ENCODE assay signal across 11 cellular contexts in genomic region chr3:153285982-153286381, GRCh38.
A peak's percentile ranks its signal among the peaks of the same experiment; 100 is the strongest.
DNase-seq lines count a peak whose midpoint lies in the region; ATAC-seq, FAIRE-seq and TF ChIP-seq lines count a peak whose summit lies in the region.
"Had no signal": no experiment of that assay in that cellular context is flagged by ENCODE, and none has a peak within 500 bp of the region (broad histone marks: within the 10 kb centered on the region; RNA-seq: fewer than 3 reads in every experiment).

No MANE protein-coding gene starts in this region.

- H3K27me3 ChIP-seq in ACC112 (ENCODE audit: insufficient read depth, low read length) (no peaks in the 10 kb centered on the region), GM23248 (replicated peaks; ENCODE audit: insufficient read depth) (no peaks in the 10 kb centered on the region), K562 (ENCODE audit: control insufficient read depth in 2 of 2, insufficient read depth in 2 of 2, low read length in 2 of 2) (no peaks in the 10 kb centered on the region), muscle layer of duodenum (ENCODE audit: low read depth, low read length) (no peaks in the 10 kb centered on the region)
- H3K27me3 ChIP-seq: BLaER1 treated with 17β-estradiol and CSF1 and Interleukin-3, amounts not matched to agents 10 nM and 100 nM had no signal

- H3K4me3 ChIP-seq in ACC112 (ENCODE audit: low read depth, low read length) (no peak overlapping the region), GM23248 (no peak overlapping the region), K562 (no peak overlapping the region), muscle layer of duodenum (ENCODE audit: low read depth in 1 of 2, low read length in 2 of 2) (no peak overlapping the region)
- H3K4me3 ChIP-seq: BLaER1 treated with 17β-estradiol and CSF1 and Interleukin-3, amounts not matched to agents 10 nM and 100 nM had no signal

- no peaks in the 10 kb centered on the region for H4K20me1 ChIP-seq in GM23248 (ENCODE audit: insufficient read depth)
- no peaks in the 10 kb centered on the region for H4K20me1 ChIP-seq in K562 (replicated peaks; ENCODE audit: control insufficient read depth, insufficient read depth, low read length)
- H4K20me1 ChIP-seq: BLaER1 treated with 17β-estradiol and CSF1 and Interleukin-3, amounts not matched to agents 10 nM and 100 nM had no signal

- in situ Hi-C loops in GM23248 (cut with MboI): loop anchor here (10.0 to 25.0 kb wide), 2 partner anchors 121 to 249 kb away; partner anchors contain the start of gene RAP2B
- in situ Hi-C loops in K562 (cut with MboI): loop anchor here (25.0 kb wide), 1 partner anchor 249 kb away; no protein-coding TSS in a partner anchor

- DNase-seq in GM23248: no peak
- no peak for DNase-seq in K562 (ENCODE audit: extremely low read depth in 1 of 4, low spot score in 3 of 4)
- DNase-seq in erythroblast (lab: John Stamatoyannopoulos, UW): no peak
- DNase-seq in GM10248 (ENCODE audit: extremely low spot score): no peak
- DNase-seq: NCI-H1694 treated with DMSO at 0.1 percent for 48 hours, T-helper 2 cell had no signal

- no peak for TF ChIP-seq EP300 in K562 (IDR thresholded peaks at IDR 0.05; ENCODE audit: low read length)

- no peak for TF ChIP-seq CTCF in K562 (IDR thresholded peaks at IDR 0.05 in 2 of 3, conservative IDR thresholded peaks at IDR 0.05 in 1 of 3; ENCODE audit: insufficient read depth in 2 of 3, low read depth in 1 of 3, low read length in 3 of 3)
- no peak for TF ChIP-seq CTCF in GM10248 (IDR thresholded peaks at IDR 0.05; ENCODE audit: control extremely low read depth, extremely low read depth, low read depth, missing control alignments)

- no peaks in the 10 kb centered on the region for H3K79me2 ChIP-seq in ACC112 (ENCODE audit: control insufficient read depth, insufficient read depth, low read length, unreplicated experiment)
- H3K79me2 ChIP-seq in GM23248 (ENCODE audit: insufficient read depth): no peaks in the 10 kb centered on the region
- no peaks in the 10 kb centered on the region for H3K79me2 ChIP-seq in K562 (ENCODE audit: control insufficient read depth, insufficient read depth, low read length)

- H3K9me3 ChIP-seq in GM23248 (ENCODE audit: low read depth) (no peaks in the 10 kb centered on the region), K562 (replicated peaks; ENCODE audit: control insufficient read depth, insufficient read depth, low read depth, low read length) (no peaks in the 10 kb centered on the region), muscle layer of duodenum (ENCODE audit: control insufficient read depth in 1 of 2, low read length in 2 of 2) (no peaks in the 10 kb centered on the region)

- WGBS in GM23248 (ENCODE audit: low coverage in 1 of 2, low lambda C conversion rate in 2 of 2, missing lambda C conversion rate in 2 of 2), 2 experiments: 88 to 90% methylated on average over 2 of the region's 2 CpGs
- WGBS in K562 (ENCODE audit: insufficient coverage, low coverage, missing lambda C conversion rate): 42% methylated on average over 2 of the region's 2 CpGs

- intact Hi-C loops in K562 (cut with micrococcal nuclease): no loop called here

- no peak overlapping the region for H3K4me2 ChIP-seq in GM23248 (ENCODE audit: unreplicated experiment)
- H3K4me2 ChIP-seq in K562 (ENCODE audit: insufficient read depth, low read length): no peak overlapping the region

- TF ChIP-seq RAD21 in K562 (CRISPR knock-in tag; conservative IDR thresholded peaks at IDR 0.05 in 1 of 2, IDR thresholded peaks at IDR 0.05 in 1 of 2): no peak

- peaks cover 20% of the 10 kb centered on the region for H3F3A ChIP-seq in GM23248 (ENCODE audit: insufficient read depth)

- no peak for FAIRE-seq in K562 (lab: Jason Lieb, UNC)

- H3K9me1 ChIP-seq in K562 (ENCODE audit: control insufficient read depth, insufficient read depth, low read length): no peaks in the 10 kb centered on the region

- H3K27ac ChIP-seq in ACC112 (ENCODE audit: low read depth, low read length) (peak overlapping the region; percentile 76; the same call in 1 of the 2 replicates), GM23248 (no peak overlapping the region), K562 (ENCODE audit: extremely low read depth, low read depth, low read length) (no peak overlapping the region; the same call in 2 of the 3 replicates), muscle layer of duodenum (ENCODE audit: low read length) (peak overlapping the region; percentile 27)

- H3K9me2 ChIP-seq in GM23248 (ENCODE audit: insufficient read depth): no peaks in the 10 kb centered on the region

- no peaks in the 10 kb centered on the region for H3K36me3 ChIP-seq in ACC112 (ENCODE audit: insufficient read depth, low read length)
- no peaks in the 10 kb centered on the region for H3K36me3 ChIP-seq in GM23248 (ENCODE audit: low read depth)
- H3K36me3 ChIP-seq in K562 (ENCODE audit: control insufficient read depth, insufficient read depth, low read length): no peaks in the 10 kb centered on the region
- H3K36me3 ChIP-seq in muscle layer of duodenum (ENCODE audit: control insufficient read depth in 1 of 2, insufficient read depth in 2 of 2, low read length in 2 of 2): no peaks in the 10 kb centered on the region
- H3K36me3 ChIP-seq: BLaER1 treated with 17β-estradiol and CSF1 and Interleukin-3, amounts not matched to agents 10 nM and 100 nM had no signal

- H2AFZ ChIP-seq in ACC112 (ENCODE audit: low read length, unreplicated experiment): no peak overlapping the region
- H2AFZ ChIP-seq in GM23248: peak overlapping the region; percentile 59; the same call in 1 of the 2 replicates
- H2AFZ ChIP-seq in K562 (ENCODE audit: low read depth, low read length): peak overlapping the region; percentile 76

- TF ChIP-seq POLR2A in K562 (conservative IDR thresholded peaks at IDR 0.05): no peak
- no peak for TF ChIP-seq POLR2A in erythroblast (IDR thresholded peaks at IDR 0.05; ENCODE audit: low read length)

- H3K4me1 ChIP-seq in ACC112 (ENCODE audit: control insufficient read depth, insufficient read depth, low read length, unreplicated experiment) (peaks cover 22% of the 10 kb centered on the region), GM23248 (ENCODE audit: insufficient read depth) (peaks cover 32% of the 10 kb centered on the region), K562 (replicated peaks in 1 of 2; ENCODE audit: control insufficient read depth in 2 of 2, insufficient read depth in 2 of 2, low read length in 2 of 2) (peaks cover 0 to 33% of the 10 kb centered on the region in 2 experiments; a peak in 2 of 5 replicates), muscle layer of duodenum (ENCODE audit: control insufficient read depth in 1 of 2, insufficient read depth in 2 of 2, low read length in 2 of 2) (peaks cover 4 to 5% of the 10 kb centered on the region in 2 donors)

- CTCF ChIA-PET in K562 (lab: Yijun Ruan, JAX; ENCODE audit: low intra/inter-chr PET ratio) (no interaction called here), GM10248 (lab: Yijun Ruan, JAX) (interaction anchor here (1.0 to 2.0 kb wide), 2 partner anchors 12 to 246 kb away, joined by 3 to 5 read pairs; no protein-coding TSS in a partner anchor)

- POLR2A ChIA-PET in K562 (lab: Yijun Ruan, JAX) (no interaction called here), GM10248 (lab: Yijun Ruan, JAX) (no interaction called here)

- H3K9ac ChIP-seq in GM23248 (no peak overlapping the region), K562 (ENCODE audit: insufficient read depth in 1 of 2, low read depth in 2 of 2, low read length in 2 of 2) (no peak overlapping the region)

- BruUV-seq in K562 (replicated peaks; lab: Mats Ljungman, UMichigan): no TSS peak

- no peak for ATAC-seq in K562
- no peak for ATAC-seq in GM21360 (IDR thresholded peaks at IDR 0.05; ENCODE audit: unreplicated experiment)
- ATAC-seq in HG03520 (IDR thresholded peaks at IDR 0.05; ENCODE audit: unreplicated experiment): no peak

TF ChIP-seq in K562, 482 proteins besides CTCF, POLR2A, EP300 and RAD21:
- 0 out of 2 replicates have a peak, but pooled peaks have one; percentile 7 for TF ChIP-seq SMAD4 (CRISPR knock-in tag; conservative IDR thresholded peaks at IDR 0.05)
- TF ChIP-seq CCNT2 (IDR thresholded peaks at IDR 0.05; ENCODE audit: borderline replicate concordance, extremely low read depth, insufficient read length, low read depth, low read length): no peak

Comparison
In these comparisons a context has a peak if more than half of its experiments do, and no peak if none do; other contexts are left out.
1. H3K27ac ChIP-seq: peak in ACC112 (single experiment) and muscle layer of duodenum (single experiment); none in GM23248 (single experiment) and K562 (single experiment).